ENCODE assay signal across 29 cellular contexts in genomic region chr3:78495326-78495725, GRCh38.
"Had no signal": no experiment of that assay in that cellular context is flagged by ENCODE, and none has a peak within 500 bp of the region (broad histone marks: within the 10 kb centered on the region; RNA-seq: fewer than 3 reads in every experiment).

No MANE protein-coding gene starts in this region.

- H3K27me3 Mint-ChIP-seq: activated B cell treated with CpG ODN at 0.5 μM for 24 hours; activated CD4-positive, alpha-beta memory T cell treated with anti-CD3 and anti-CD28 coated beads for 36 hours; activated CD8-positive, alpha-beta memory T cell treated with anti-CD3 and anti-CD28 coated beads, Interleukin-2, amount 10 ng/mL, durations not matched to agents 7 days and 5 days; activated naive CD8-positive, alpha-beta T cell treated with anti-CD3 and anti-CD28 coated beads for 36 hours had no signal

- H3K4me3 Mint-ChIP-seq: activated B cell treated with CpG ODN at 0.5 μM for 24 hours; activated CD4-positive, alpha-beta memory T cell treated with anti-CD3 and anti-CD28 coated beads for 36 hours; activated CD8-positive, alpha-beta memory T cell treated with anti-CD3 and anti-CD28 coated beads, Interleukin-2, amount 10 ng/mL, durations not matched to agents 7 days and 5 days; activated naive CD8-positive, alpha-beta T cell treated with anti-CD3 and anti-CD28 coated beads for 36 hours; T-helper 1 cell treated with Interleukin-12 subunit alpha and Interleukin-12 subunit beta and Interleukin-4 antibody, amounts not matched to agents 30 μg/mL and 1 μg/mL, for 36 hours; T-helper 2 cell treated with Interferon-gamma antibody and Interleukin-4, amounts not matched to agents 5 μg/mL and 100 μg/mL, for 36 hours had no signal

- H3K4me1 Mint-ChIP-seq: activated B cell treated with CpG ODN at 0.5 μM for 24 hours; activated CD8-positive, alpha-beta memory T cell treated with anti-CD3 and anti-CD28 coated beads, Interleukin-2, amount 10 ng/mL, durations not matched to agents 7 days and 5 days; activated naive CD8-positive, alpha-beta T cell treated with anti-CD3 and anti-CD28 coated beads for 36 hours had no signal

- DNase-seq: activated B cell treated with CpG ODN at 0.5 μM for 24 hours; activated CD4-positive, alpha-beta memory T cell treated with anti-CD3 and anti-CD28 coated beads for 36 hours; activated CD4-positive, alpha-beta T cell treated with anti-CD3 and anti-CD28 coated beads for 4 hours; activated CD4-positive, alpha-beta T cell treated with anti-CD3 and anti-CD28 coated beads, Interleukin-2, amount 50 U/mL, for 1 hour; activated CD4-positive, CD25-positive, alpha-beta regulatory T cell treated with anti-CD3 and anti-CD28 coated beads, Interleukin-2, amount 50 U/mL, for 72 hours; activated CD8-positive, alpha-beta memory T cell treated with anti-CD3 and anti-CD28 coated beads for 24 hours; activated CD8-positive, alpha-beta memory T cell treated with anti-CD3 and anti-CD28 coated beads, Interleukin-2, amount 10 ng/mL, durations not matched to agents 7 days and 5 days; activated CD8-positive, alpha-beta memory T cell treated with anti-CD3 and anti-CD28 coated beads, Interleukin-2, amount 50 U/mL, for 48 hours; activated effector memory CD4-positive, alpha-beta T cell treated with Interleukin-2 at 50 U/mL for 16 hours; activated naive CD4-positive, alpha-beta T cell; activated naive CD4-positive, alpha-beta T cell treated with anti-CD3 and anti-CD28 coated beads, Interleukin-2, amount 50 U/mL, for 16 hours; activated naive CD8-positive, alpha-beta T cell treated with anti-CD3 and anti-CD28 coated beads for 36 hours; activated T-cell treated with anti-CD3 and anti-CD28 coated beads, Interleukin-2, amount 50 U/mL, for 48 hours; amygdala; Kasumi-1; KG1; MG63; NCI-H1048; NCI-H1105 treated with DMSO at 0.1 percent for 48 hours; NCI-H1436; NCI-H1930; NCI-H2081 treated with DMSO at 0.1 percent for 48 hours; PC-3; Peyer's patch; RPMI8226; SHP77 treated with DMSO at 0.1 percent for 48 hours; SK-N-SH had no signal

- ATAC-seq: activated CD8-positive, alpha-beta memory T cell treated with anti-CD3 and anti-CD28 coated beads, Interleukin-2, amount 10 ng/mL, durations not matched to agents 7 days and 5 days; PC-3 had no signal

- H3K27ac Mint-ChIP-seq: activated B cell treated with CpG ODN at 0.5 μM for 24 hours; activated CD4-positive, alpha-beta memory T cell treated with anti-CD3 and anti-CD28 coated beads for 36 hours; activated CD8-positive, alpha-beta memory T cell treated with anti-CD3 and anti-CD28 coated beads, Interleukin-2, amount 10 ng/mL, durations not matched to agents 7 days and 5 days; activated naive CD8-positive, alpha-beta T cell treated with anti-CD3 and anti-CD28 coated beads for 36 hours; T-helper 1 cell treated with Interleukin-12 subunit alpha and Interleukin-12 subunit beta and Interleukin-4 antibody, amounts not matched to agents 30 μg/mL and 1 μg/mL, for 36 hours; T-helper 2 cell treated with Interferon-gamma antibody and Interleukin-4, amounts not matched to agents 5 μg/mL and 100 μg/mL, for 36 hours had no signal

- H3K36me3 Mint-ChIP-seq: activated CD4-positive, alpha-beta memory T cell treated with anti-CD3 and anti-CD28 coated beads for 36 hours; activated CD8-positive, alpha-beta memory T cell treated with anti-CD3 and anti-CD28 coated beads, Interleukin-2, amount 10 ng/mL, durations not matched to agents 7 days and 5 days; activated naive CD8-positive, alpha-beta T cell treated with anti-CD3 and anti-CD28 coated beads for 36 hours had no signal
